ENCODE assay signal across 1 cellular context in genomic region chr12:131862084-131862441, GRCh38.
A peak's percentile ranks its signal among the peaks of the same experiment; 100 is the strongest.
TF ChIP-seq lines count a peak whose summit lies in the region.

No MANE protein-coding gene starts in this region.

TF ChIP-seq in HepG2, 621 proteins besides CTCF, POLR2A, EP300 and RAD21 (continued from another document):
- no peak for TF ChIP-seq TRIM22 (IDR thresholded peaks at IDR 0.05)
- no peak; the same call in 1 of the 2 replicates for TF ChIP-seq ZNF556 (CRISPR knock-in tag; IDR thresholded peaks at IDR 0.05; ENCODE audit: borderline replicate concordance)
- no peak for TF ChIP-seq ETV6 (CRISPR knock-in tag; conservative IDR thresholded peaks at IDR 0.05)
- TF ChIP-seq SETDB1 (CRISPR knock-in tag; IDR thresholded peaks at IDR 0.05; ENCODE audit: borderline replicate concordance), result no peak
- TF ChIP-seq MXD1 (CRISPR knock-in tag; IDR thresholded peaks at IDR 0.05), result peak; percentile 61; the same call in 1 of the 2 replicates
- TF ChIP-seq KMT2B (CRISPR knock-in tag; IDR thresholded peaks at IDR 0.05), result no peak
- 0 out of 2 replicates have a peak, but pooled peaks have one; percentile 43 for TF ChIP-seq TOPORS (CRISPR knock-in tag; IDR thresholded peaks at IDR 0.05)
- TF ChIP-seq, protein P1, sequence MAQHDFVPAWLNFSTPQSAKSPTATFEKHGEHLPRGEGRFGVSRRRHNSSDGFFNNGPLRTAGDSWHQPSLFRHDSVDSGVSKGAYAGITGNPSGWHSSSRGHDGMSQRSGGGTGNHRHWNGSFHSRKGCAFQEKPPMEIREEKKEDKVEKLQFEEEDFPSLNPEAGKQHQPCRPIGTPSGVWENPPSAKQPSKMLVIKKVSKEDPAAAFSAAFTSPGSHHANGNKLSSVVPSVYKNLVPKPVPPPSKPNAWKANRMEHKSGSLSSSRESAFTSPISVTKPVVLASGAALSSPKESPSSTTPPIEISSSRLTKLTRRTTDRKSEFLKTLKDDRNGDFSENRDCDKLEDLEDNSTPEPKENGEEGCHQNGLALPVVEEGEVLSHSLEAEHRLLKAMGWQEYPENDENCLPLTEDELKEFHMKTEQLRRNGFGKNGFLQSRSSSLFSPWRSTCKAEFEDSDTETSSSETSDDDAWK (CRISPR knock-in tag; IDR thresholded peaks at IDR 0.05), result no peak
- peak; percentile 68; the same call in 1 of the 2 replicates for TF ChIP-seq THRA (CRISPR knock-in tag; IDR thresholded peaks at IDR 0.05; ENCODE audit: borderline replicate concordance)
- no peak for TF ChIP-seq ZNF350 (CRISPR knock-in tag; IDR thresholded peaks at IDR 0.05; ENCODE audit: borderline replicate concordance, low read depth)
- no peak for TF ChIP-seq ZNF879 (CRISPR knock-in tag; IDR thresholded peaks at IDR 0.05)
- TF ChIP-seq MXD4 (CRISPR knock-in tag; IDR thresholded peaks at IDR 0.05), result no peak
- peak; percentile 97 for TF ChIP-seq HNF4G (IDR thresholded peaks at IDR 0.05; ENCODE audit: borderline replicate concordance, low read depth, low read length)
- TF ChIP-seq HNF4G (CRISPR knock-in tag; IDR thresholded peaks at IDR 0.05; ENCODE audit: borderline replicate concordance, low read depth), result peak; percentile 97
- TF ChIP-seq KDM5A (IDR thresholded peaks at IDR 0.05; ENCODE audit: borderline replicate concordance, low read length), result no peak
- no peak for TF ChIP-seq REL (CRISPR knock-in tag; conservative IDR thresholded peaks at IDR 0.05)
